In genomic region chr5:14153932-14154646, GRCh38 we compare ENCODE assay signal across 1 cellular context.
TF ChIP-seq lines count a peak whose summit lies in the region.

No MANE protein-coding gene starts in this region.

TF ChIP-seq in H1, 55 proteins besides CTCF, POLR2A, EP300 and RAD21:
- TF ChIP-seq CHD7 (IDR thresholded peaks at IDR 0.05; ENCODE audit: insufficient replicate concordance, low read length) (no peak), ATF2 (IDR thresholded peaks at IDR 0.05; ENCODE audit: low read length) (no peak), RFX5 (IDR thresholded peaks at IDR 0.05; ENCODE audit: borderline replicate concordance, low read depth, low read length) (no peak), CTBP2 (IDR thresholded peaks at IDR 0.05; ENCODE audit: borderline replicate concordance, insufficient read depth, insufficient read length, low read length) (no peak), EZH2 (IDR thresholded peaks at IDR 0.05; ENCODE audit: low read depth, low read length, severe bottlenecking) (no peak), PHF8 (conservative IDR thresholded peaks at IDR 0.05; ENCODE audit: low read depth, low read length) (no peak), TEAD4 (IDR thresholded peaks at IDR 0.05; ENCODE audit: low read depth, low read length) (no peak), TAF7 (optimal IDR thresholded peaks at IDR 0.05; ENCODE audit: borderline replicate concordance, low read depth, low read length) (no peak), NRF1 (IDR thresholded peaks at IDR 0.05; ENCODE audit: low read depth, low read length) (no peak), CBX8 (IDR thresholded peaks at IDR 0.05; ENCODE audit: borderline replicate concordance, low read depth, low read length) (no peak), SIX5 (IDR thresholded peaks at IDR 0.05; ENCODE audit: low read depth, low read length) (no peak), SP4 (IDR thresholded peaks at IDR 0.05; ENCODE audit: low read length) (no peak), CHD2 (IDR thresholded peaks at IDR 0.05; ENCODE audit: low read length) (no peak), CBX5 (IDR thresholded peaks at IDR 0.05; ENCODE audit: low read depth, low read length) (no peak), NANOG (IDR thresholded peaks at IDR 0.05; ENCODE audit: insufficient read depth, low read depth, low read length, poor library complexity, severe bottlenecking) (no peak), SIN3A (conservative IDR thresholded peaks at IDR 0.05 in 1 of 2, IDR thresholded peaks at IDR 0.05 in 1 of 2; ENCODE audit: low read depth in 1 of 2, low read length in 2 of 2) (no peak)
TF ChIP-seq in H1: peak in this region for 0.
